ENCODE assay signal across 8 cellular contexts in genomic region chr19:13906525-13906904, GRCh38.
DNase-seq lines count a peak whose midpoint lies in the region; ATAC-seq lines count a peak whose summit lies in the region.

No MANE protein-coding gene starts in this region.

- H3K27ac ChIP-seq in iPS-18a (ENCODE audit: low read length) = no peak overlapping the region

- H3K36me3 Mint-ChIP-seq in stimulated activated naive B cell treated with anti-CD40 and anti-IgM and Interleukin-4, amounts not matched to agents 10 μg/mL and 1 μg/mL and 100 μg/mL, for 72 hours = peaks cover 4 to 18% of the 10 kb centered on the region in 2 donors

- no peaks in the 10 kb centered on the region for H3K27me3 Mint-ChIP-seq in stimulated activated naive B cell treated with anti-CD40 and anti-IgM and Interleukin-4, amounts not matched to agents 10 μg/mL and 1 μg/mL and 100 μg/mL, for 72 hours

- H3K27me3 ChIP-seq in adipocyte (replicated peaks; ENCODE audit: control insufficient read depth, insufficient read depth, low read length) (no peaks in the 10 kb centered on the region), iPS-18a (ENCODE audit: control insufficient read depth, insufficient read depth, low read length) (peaks cover 11% of the 10 kb centered on the region)

- peaks cover 0 to 1% of the 10 kb centered on the region in 2 donors for H3K9me3 Mint-ChIP-seq in stimulated activated naive B cell treated with anti-CD40 and anti-IgM and Interleukin-4, amounts not matched to agents 10 μg/mL and 1 μg/mL and 100 μg/mL, for 72 hours

- H3K36me3 ChIP-seq in adipocyte (ENCODE audit: control insufficient read depth, insufficient read depth, low read length, severe bottlenecking) (peaks cover 3% of the 10 kb centered on the region), iPS-18a (ENCODE audit: control insufficient read depth, low read depth, low read length) (peaks cover 7% of the 10 kb centered on the region)

- peak; percentile 33 to 39 for ATAC-seq in stimulated activated naive B cell treated with anti-CD40 and anti-IgM and Interleukin-4, amounts not matched to agents 10 μg/mL and 1 μg/mL and 100 μg/mL, for 72 hours (replicated peaks)

- H3K9ac ChIP-seq in adipocyte (ENCODE audit: low read length) = peak overlapping the region; percentile 90
- peak overlapping the region; percentile 67 for H3K9ac ChIP-seq in iPS-18a (ENCODE audit: low read length)

- H3K4me1 Mint-ChIP-seq in stimulated activated naive B cell treated with anti-CD40 and anti-IgM and Interleukin-4, amounts not matched to agents 10 μg/mL and 1 μg/mL and 100 μg/mL, for 72 hours = peaks cover 9 to 16% of the 10 kb centered on the region in 2 donors

- peak overlapping the region; percentile 87 to 93 for H3K4me3 Mint-ChIP-seq in stimulated activated naive B cell treated with anti-CD40 and anti-IgM and Interleukin-4, amounts not matched to agents 10 μg/mL and 1 μg/mL and 100 μg/mL, for 72 hours

- DNase-seq in stimulated activated CD4-positive, alpha-beta T cell treated with anti-CD3 and anti-CD28 coated beads, Interleukin-12 subunit alpha, Interleukin-12 subunit beta, amount 100 ng/mL, for 4 hours = peak; percentile 31
- no peak for DNase-seq in stimulated activated CD4-positive, alpha-beta T cell treated with anti-CD3 and anti-CD28 coated beads, Interleukin-2, amount 100 ng/mL, for 48 hours
- DNase-seq in NAMALWA (ENCODE audit: low spot score) = peak; percentile 52
- DNase-seq in adipocyte (ENCODE audit: low read depth) = peak; percentile 31
- DNase-seq in stimulated activated naive B cell treated with anti-CD40 and anti-IgM and Interleukin-4, amounts not matched to agents 10 μg/mL and 1 μg/mL and 100 μg/mL, for 72 hours = no peak
- DNase-seq in SW480 (ENCODE audit: low spot score) = no peak
- DNase-seq in AG08395 (ENCODE audit: low spot score) = no peak

- H3K4me1 ChIP-seq in adipocyte (ENCODE audit: control insufficient read depth, insufficient read depth, low read length) (peaks cover 9% of the 10 kb centered on the region), iPS-18a (ENCODE audit: control insufficient read depth, low read depth, low read length) (no peaks in the 10 kb centered on the region)

- peak overlapping the region; percentile 89 for H3K4me3 ChIP-seq in adipocyte (ENCODE audit: low read length)
- peak overlapping the region; percentile 74 for H3K4me3 ChIP-seq in iPS-18a (ENCODE audit: low read length)

- H3K27ac Mint-ChIP-seq in stimulated activated naive B cell treated with anti-CD40 and anti-IgM and Interleukin-4, amounts not matched to agents 10 μg/mL and 1 μg/mL and 100 μg/mL, for 72 hours = peak overlapping the region; percentile 76

- H3K9me3 ChIP-seq in adipocyte (ENCODE audit: control insufficient read depth, low read length) (no peaks in the 10 kb centered on the region), iPS-18a (ENCODE audit: control insufficient read depth, low read depth, low read length) (no peaks in the 10 kb centered on the region)

Comparison
In these comparisons a context has a peak if more than half of its experiments do, and no peak if none do; other contexts are left out.
1. DNase-seq: peak in stimulated activated CD4-positive, alpha-beta T cell treated with anti-CD3 and anti-CD28 coated beads, Interleukin-12 subunit alpha, Interleukin-12 subunit beta, amount 100 ng/mL, for 4 hours (single experiment), NAMALWA (single experiment) and adipocyte (single experiment); none in stimulated activated CD4-positive, alpha-beta T cell treated with anti-CD3 and anti-CD28 coated beads, Interleukin-2, amount 100 ng/mL, for 48 hours (0 of 2), stimulated activated naive B cell treated with anti-CD40 and anti-IgM and Interleukin-4, amounts not matched to agents 10 μg/mL and 1 μg/mL and 100 μg/mL, for 72 hours (single experiment), SW480 (single experiment) and AG08395 (single experiment).